Comparison of ENCODE assay signal across 37 cellular contexts in the genomic region with DNA sequence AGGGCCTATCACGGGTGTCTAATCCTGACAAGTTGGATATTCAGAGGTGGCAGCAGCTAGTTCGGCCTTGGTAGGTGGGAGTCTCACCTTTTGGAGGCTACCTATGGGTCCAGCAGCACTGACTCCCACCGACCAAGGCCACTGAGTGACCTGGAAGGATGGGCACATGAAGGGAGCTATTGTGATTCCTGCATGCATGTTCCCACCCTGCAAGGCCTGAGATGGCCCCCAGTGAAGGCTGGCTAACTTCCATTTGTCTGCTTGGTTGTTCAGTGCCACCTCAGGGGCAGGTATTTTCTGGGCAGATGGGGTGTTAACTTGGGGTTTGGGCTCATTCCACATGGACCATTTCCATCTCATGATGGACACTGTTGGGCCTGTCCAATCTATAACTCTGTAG.
"Had no signal": no experiment of that assay in that cellular context is flagged by ENCODE, and none has a peak within 500 bp of the region (broad histone marks: within the 10 kb centered on the region; RNA-seq: fewer than 3 reads in every experiment).

No MANE protein-coding gene starts in this region.

- H3K27me3 Mint-ChIP-seq: activated naive CD4-positive, alpha-beta T cell treated with anti-CD3 and anti-CD28 coated beads, Interleukin-2, amount 50 U/mL, for 24 hours; activated naive CD8-positive, alpha-beta T cell treated with anti-CD3 and anti-CD28 coated beads for 36 hours had no signal

- H3K27ac Mint-ChIP-seq: activated naive CD4-positive, alpha-beta T cell treated with anti-CD3 and anti-CD28 coated beads for 36 hours; activated naive CD4-positive, alpha-beta T cell treated with anti-CD3 and anti-CD28 coated beads, Interleukin-2, amount 10 ng/mL, durations not matched to agents 7 days and 5 days; activated naive CD4-positive, alpha-beta T cell treated with anti-CD3 and anti-CD28 coated beads, Interleukin-2, amount 50 U/mL, for 24 hours; activated naive CD4-positive, alpha-beta T cell treated with anti-CD3 and anti-CD28 coated beads, Interleukin-2, amount 50 U/mL, for 72 hours; activated naive CD8-positive, alpha-beta T cell; activated naive CD8-positive, alpha-beta T cell treated with anti-CD3 and anti-CD28 coated beads for 36 hours; activated naive CD8-positive, alpha-beta T cell treated with anti-CD3 and anti-CD28 coated beads, Interleukin-2, amount 10 ng/mL, durations not matched to agents 7 days and 5 days; activated naive CD8-positive, alpha-beta T cell treated with anti-CD3 and anti-CD28 coated beads, Interleukin-2, amount 50 U/mL, for 24 hours; activated T-cell treated with anti-CD3 and anti-CD28 coated beads, Interleukin-2, amount 50 U/mL, for 24 hours; activated T-cell treated with anti-CD3 and anti-CD28 coated beads, Interleukin-2, amount 50 U/mL, for 72 hours; activated T-helper 1 cell treated with anti-CD3 and anti-CD28 coated beads, Interleukin-12 subunit alpha, Interleukin-12 subunit beta, Interleukin-2, Interleukin-4 antibody, amounts not matched to agents 30 ng/mL and 10 ng/mL and 1 ng/mL, durations not matched to agents 14 hours and 24 hours and 36 hours; activated T-helper 17 cell treated with anti-CD3 and anti-CD28 coated beads, Interleukin-2, amount 50 U/mL, for 72 hours; activated T-helper 2 cell treated with anti-CD3 and anti-CD28 coated beads, Interferon-gamma antibody, Interleukin-2, Interleukin-4, amounts not matched to agents 10 μg/mL and 5 μg/mL and 100 μg/mL, durations not matched to agents 14 hours and 24 hours and 36 hours; brain had no signal

- H3K9me3 Mint-ChIP-seq: activated naive CD4-positive, alpha-beta T cell treated with anti-CD3 and anti-CD28 coated beads for 36 hours; activated naive CD4-positive, alpha-beta T cell treated with anti-CD3 and anti-CD28 coated beads, Interleukin-2, amount 10 ng/mL, durations not matched to agents 7 days and 5 days; activated naive CD4-positive, alpha-beta T cell treated with anti-CD3 and anti-CD28 coated beads, Interleukin-2, amount 50 U/mL, for 24 hours; activated naive CD4-positive, alpha-beta T cell treated with anti-CD3 and anti-CD28 coated beads, Interleukin-2, amount 50 U/mL, for 72 hours; activated naive CD8-positive, alpha-beta T cell treated with anti-CD3 and anti-CD28 coated beads for 36 hours; activated naive CD8-positive, alpha-beta T cell treated with anti-CD3 and anti-CD28 coated beads, Interleukin-2, amount 10 ng/mL, durations not matched to agents 7 days and 5 days; activated naive CD8-positive, alpha-beta T cell treated with anti-CD3 and anti-CD28 coated beads, Interleukin-2, amount 50 U/mL, for 24 hours; activated T-cell treated with anti-CD3 and anti-CD28 coated beads, Interleukin-2, amount 50 U/mL, for 24 hours; activated T-cell treated with anti-CD3 and anti-CD28 coated beads, Interleukin-2, amount 50 U/mL, for 4 hours; activated T-cell treated with anti-CD3 and anti-CD28 coated beads, Interleukin-2, amount 50 U/mL, for 72 hours; activated T-helper 1 cell treated with anti-CD3 and anti-CD28 coated beads, Interleukin-12 subunit alpha, Interleukin-12 subunit beta, Interleukin-2, Interleukin-4 antibody, amounts not matched to agents 30 ng/mL and 10 ng/mL and 1 ng/mL, durations not matched to agents 14 hours and 24 hours and 36 hours; activated T-helper 17 cell treated with anti-CD3 and anti-CD28 coated beads, Interleukin-2, amount 50 U/mL, for 72 hours; activated T-helper 2 cell treated with anti-CD3 and anti-CD28 coated beads, Interferon-gamma antibody, Interleukin-2, Interleukin-4, amounts not matched to agents 10 μg/mL and 5 μg/mL and 100 μg/mL, durations not matched to agents 14 hours and 24 hours and 36 hours; central memory CD8-positive, alpha-beta T cell had no signal

- H3K27me3 ChIP-seq: adrenal gland, ascending aorta, body of pancreas, breast epithelium, cardiac muscle cell had no signal

- ATAC-seq: activated naive CD4-positive, alpha-beta T cell treated with anti-CD3 and anti-CD28 coated beads, Interleukin-2, amount 50 U/mL, for 72 hours; activated naive CD8-positive, alpha-beta T cell treated with anti-CD3 and anti-CD28 coated beads, Interleukin-2, amount 50 U/mL, for 24 hours; activated T-cell treated with anti-CD3 and anti-CD28 coated beads, Interleukin-2, amount 50 U/mL, for 4 hours; activated T-cell treated with anti-CD3 and anti-CD28 coated beads, Interleukin-2, amount 50 U/mL, for 72 hours; activated T-helper 17 cell treated with anti-CD3 and anti-CD28 coated beads, Interleukin-2, amount 50 U/mL, for 72 hours; body of pancreas had no signal

- H3K36me3 Mint-ChIP-seq: activated naive CD4-positive, alpha-beta T cell treated with anti-CD3 and anti-CD28 coated beads, Interleukin-2, amount 10 ng/mL, durations not matched to agents 7 days and 5 days; activated naive CD4-positive, alpha-beta T cell treated with anti-CD3 and anti-CD28 coated beads, Interleukin-2, amount 50 U/mL, for 24 hours; activated naive CD4-positive, alpha-beta T cell treated with anti-CD3 and anti-CD28 coated beads, Interleukin-2, amount 50 U/mL, for 72 hours; activated naive CD8-positive, alpha-beta T cell; activated naive CD8-positive, alpha-beta T cell treated with anti-CD3 and anti-CD28 coated beads for 36 hours; activated naive CD8-positive, alpha-beta T cell treated with anti-CD3 and anti-CD28 coated beads, Interleukin-2, amount 10 ng/mL, durations not matched to agents 7 days and 5 days; brain had no signal

- H3K9me3 ChIP-seq: adrenal gland, ascending aorta, body of pancreas, breast epithelium had no signal

- H3K4me3 ChIP-seq: adrenal gland, ascending aorta, body of pancreas, breast epithelium, cardiac muscle cell had no signal

- H3K4me3 Mint-ChIP-seq: activated naive CD4-positive, alpha-beta T cell treated with anti-CD3 and anti-CD28 coated beads for 36 hours; activated naive CD4-positive, alpha-beta T cell treated with anti-CD3 and anti-CD28 coated beads, Interleukin-2, amount 10 ng/mL, durations not matched to agents 7 days and 5 days; activated naive CD4-positive, alpha-beta T cell treated with anti-CD3 and anti-CD28 coated beads, Interleukin-2, amount 50 U/mL, for 24 hours; activated naive CD8-positive, alpha-beta T cell; activated naive CD8-positive, alpha-beta T cell treated with anti-CD3 and anti-CD28 coated beads for 36 hours; activated naive CD8-positive, alpha-beta T cell treated with anti-CD3 and anti-CD28 coated beads, Interleukin-2, amount 10 ng/mL, durations not matched to agents 7 days and 5 days; activated naive CD8-positive, alpha-beta T cell treated with anti-CD3 and anti-CD28 coated beads, Interleukin-2, amount 50 U/mL, for 24 hours; activated T-cell treated with anti-CD3 and anti-CD28 coated beads, Interleukin-2, amount 50 U/mL, for 24 hours; activated T-cell treated with anti-CD3 and anti-CD28 coated beads, Interleukin-2, amount 50 U/mL, for 4 hours; activated T-cell treated with anti-CD3 and anti-CD28 coated beads, Interleukin-2, amount 50 U/mL, for 72 hours; activated T-helper 1 cell treated with anti-CD3 and anti-CD28 coated beads, Interleukin-12 subunit alpha, Interleukin-12 subunit beta, Interleukin-2, Interleukin-4 antibody, amounts not matched to agents 30 ng/mL and 10 ng/mL and 1 ng/mL, durations not matched to agents 14 hours and 24 hours and 36 hours; activated T-helper 17 cell treated with anti-CD3 and anti-CD28 coated beads, Interleukin-2, amount 50 U/mL, for 72 hours; brain; central memory CD8-positive, alpha-beta T cell had no signal

- H3K36me3 ChIP-seq: adrenal gland, ascending aorta, brain microvascular endothelial cell, breast epithelium, cardiac muscle cell had no signal

- H3K4me1 ChIP-seq: adrenal gland, ascending aorta, body of pancreas, breast epithelium had no signal

- H3K27ac ChIP-seq: adrenal gland, ascending aorta, body of pancreas, brain microvascular endothelial cell, breast epithelium, cardiac muscle cell had no signal

- H3K4me1 Mint-ChIP-seq: activated naive CD4-positive, alpha-beta T cell treated with anti-CD3 and anti-CD28 coated beads, Interleukin-2, amount 50 U/mL, for 24 hours; activated naive CD8-positive, alpha-beta T cell treated with anti-CD3 and anti-CD28 coated beads for 36 hours; activated naive CD8-positive, alpha-beta T cell treated with anti-CD3 and anti-CD28 coated beads, Interleukin-2, amount 50 U/mL, for 24 hours; activated T-helper 17 cell treated with anti-CD3 and anti-CD28 coated beads, Interleukin-2, amount 50 U/mL, for 72 hours; central memory CD8-positive, alpha-beta T cell had no signal

- DNase-seq: activated effector memory CD4-positive, alpha-beta T cell treated with anti-CD3 and anti-CD28 coated beads, Interleukin-2, amount 50 U/mL, for 16 hours; activated effector memory CD4-positive, alpha-beta T cell treated with Interleukin-2 at 50 U/mL for 16 hours; activated gamma-delta T cell; activated gamma-delta T cell treated with Interleukin-2 at 50 U/mL for 16 hours; activated naive CD4-positive, alpha-beta T cell; activated naive CD4-positive, alpha-beta T cell treated with anti-CD3 and anti-CD28 coated beads for 36 hours; activated naive CD4-positive, alpha-beta T cell treated with anti-CD3 and anti-CD28 coated beads, Interleukin-2, amount 10 ng/mL, durations not matched to agents 7 days and 5 days; activated naive CD4-positive, alpha-beta T cell treated with anti-CD3 and anti-CD28 coated beads, Interleukin-2, amount 50 U/mL, for 16 hours; activated naive CD4-positive, alpha-beta T cell treated with Interleukin-2 at 50 U/mL for 16 hours; activated naive CD8-positive, alpha-beta T cell treated with anti-CD3 and anti-CD28 coated beads for 36 hours; activated naive CD8-positive, alpha-beta T cell treated with anti-CD3 and anti-CD28 coated beads, Interleukin-2, amount 10 ng/mL, durations not matched to agents 7 days and 5 days; activated naive CD8-positive, alpha-beta T cell treated with anti-CD3 and anti-CD28 coated beads, Interleukin-2, amount 50 U/mL, for 24 hours; activated T-cell treated with anti-CD3 and anti-CD28 coated beads, Interleukin-2, amount 50 U/mL, for 24 hours; activated T-cell treated with anti-CD3 and anti-CD28 coated beads, Interleukin-2, amount 50 U/mL, for 4 hours; activated T-cell treated with anti-CD3 and anti-CD28 coated beads, Interleukin-2, amount 50 U/mL, for 48 hours; activated T-cell treated with anti-CD3 and anti-CD28 coated beads, Interleukin-2, amount 50 U/mL, for 72 hours; adrenal gland; amniotic stem cell; amygdala; anterior cingulate cortex; aorta; body of pancreas; brain microvascular endothelial cell; caudate nucleus; central memory CD4-positive, alpha-beta T cell; cerebellar nuclear complex had no signal
